In genomic region chr1:119728007-119728406, GRCh38 we compare ENCODE assay signal across 1 cellular context.
TF ChIP-seq lines count a peak whose summit lies in the region.

No MANE protein-coding gene starts in this region.

TF ChIP-seq in endothelial cell of umbilical vein, 7 proteins besides CTCF, POLR2A, EP300 and RAD21:
- TF ChIP-seq MAX (IDR thresholded peaks at IDR 0.05; ENCODE audit: insufficient read depth, insufficient read length) (no peak), FOS (IDR thresholded peaks at IDR 0.05; ENCODE audit: borderline replicate concordance, insufficient read depth, low read length) (no peak), EZH2 (IDR thresholded peaks at IDR 0.05; ENCODE audit: borderline replicate concordance, low read depth, low read length, severe bottlenecking) (no peak), JUN (IDR thresholded peaks at IDR 0.05; ENCODE audit: borderline replicate concordance, insufficient read depth, insufficient read length, low read depth) (no peak), POLR2AphosphoS5 (IDR thresholded peaks at IDR 0.05; ENCODE audit: insufficient read depth, low read depth, low read length) (no peak), MYC (IDR thresholded peaks at IDR 0.05; ENCODE audit: low read depth, low read length) (no peak), GATA2 (IDR thresholded peaks at IDR 0.05; ENCODE audit: insufficient read depth, insufficient read length, low read depth, low read length) (no peak)
